Comparison of ENCODE assay signal across 8 cellular contexts in the genomic region with DNA sequence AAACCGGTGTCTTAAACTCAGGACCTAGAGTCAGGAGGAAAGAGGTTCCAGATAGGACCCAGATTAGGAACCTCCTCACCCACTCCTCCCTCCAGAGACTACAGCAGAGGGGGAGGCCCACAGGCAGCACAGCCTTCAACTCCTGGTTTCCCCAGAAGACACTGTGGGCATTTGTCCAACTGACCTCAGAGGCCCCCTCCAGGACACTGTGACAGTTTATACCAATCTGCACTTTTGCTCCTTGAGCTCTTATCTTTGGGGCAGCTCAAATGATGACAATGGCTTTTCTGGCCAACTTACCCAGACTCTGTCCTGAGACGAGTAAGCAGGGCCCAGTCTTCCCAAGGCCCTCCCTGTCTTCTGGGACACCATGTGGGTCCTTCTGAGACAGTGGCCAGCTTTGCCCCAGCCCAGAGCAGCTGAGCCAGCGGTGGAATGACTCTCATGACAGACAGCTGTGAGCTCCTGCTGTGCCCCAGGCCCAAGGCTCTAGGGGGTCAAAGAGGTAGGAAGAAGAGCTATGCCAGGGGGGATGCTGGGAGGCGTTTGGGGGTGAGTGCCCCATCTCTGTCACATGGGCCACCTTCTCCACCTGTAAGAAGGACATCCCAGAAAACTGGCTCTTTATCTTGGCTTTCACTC. TPM values are rescaled to one million over a fixed set of nuclear protein-coding genes. Genes with fewer than 3 reads are reported as not detected.
A peak's percentile ranks its signal among the peaks of the same experiment; 100 is the strongest.
DNase-seq lines count a peak whose midpoint lies in the region; ATAC-seq and TF ChIP-seq lines count a peak whose summit lies in the region.

No MANE protein-coding gene starts in this region.

- peak overlapping the region; percentile 73 for H3K4me2 ChIP-seq in Karpas-422 (ENCODE audit: low read depth, low read length, poor library complexity, severe bottlenecking)

- ATAC-seq in GM19351 (IDR thresholded peaks at IDR 0.05; ENCODE audit: unreplicated experiment) (no peak), HG03039 (IDR thresholded peaks at IDR 0.05; ENCODE audit: unreplicated experiment) (no peak)

- H3K9me2 ChIP-seq in Karpas-422 (replicated peaks; ENCODE audit: insufficient read depth, low read length) = no peaks in the 10 kb centered on the region

- H3K79me2 ChIP-seq in Karpas-422 (ENCODE audit: low read length) = no peaks in the 10 kb centered on the region

- no peaks in the 10 kb centered on the region for H3K36me3 Mint-ChIP-seq in chondrocyte (ENCODE audit: low read depth)
- H3K36me3 Mint-ChIP-seq in neural crest cell (ENCODE audit: low read depth) = no peaks in the 10 kb centered on the region

- H3K27me3 Mint-ChIP-seq in chondrocyte (ENCODE audit: low read depth) (peaks cover 15% of the 10 kb centered on the region), neural crest cell (ENCODE audit: low read depth) (peaks cover 79% of the 10 kb centered on the region)

- no peaks in the 10 kb centered on the region for H3K27me3 ChIP-seq in Karpas-422 (ENCODE audit: low read length)

- H3K9me3 Mint-ChIP-seq in chondrocyte (ENCODE audit: low read depth) (no peaks in the 10 kb centered on the region), neural crest cell (no peaks in the 10 kb centered on the region)

- peak overlapping the region; percentile 60 for H3K4me3 Mint-ChIP-seq in chondrocyte (ENCODE audit: unreplicated experiment)
- H3K4me3 Mint-ChIP-seq in neural crest cell = peak overlapping the region; percentile 78

- H3K9me3 ChIP-seq in ES-I3 (ENCODE audit: control insufficient read depth, insufficient read depth, low read length) (no peaks in the 10 kb centered on the region), Karpas-422 (ENCODE audit: low read length) (no peaks in the 10 kb centered on the region)

- no peak for DNase-seq in Karpas-422
- no peak for DNase-seq in chondrocyte (ENCODE audit: low spot score)
- no peak for DNase-seq in neural crest cell (ENCODE audit: low read depth, low spot score)
- no peak for DNase-seq in stimulated activated CD4-positive, alpha-beta T cell treated with anti-CD3 and anti-CD28 coated beads, Interleukin-2, amount 100 ng/mL, for 48 hours
- DNase-seq in activated CD8-positive, alpha-beta memory T cell treated with anti-CD3 and anti-CD28 coated beads, Interleukin-2, amount 50 U/mL, for 48 hours = no peak

- H3K9ac ChIP-seq in ES-I3 (ENCODE audit: low read depth, low read length) (peak overlapping the region; percentile 6; the same call in 1 of the 2 replicates), Karpas-422 (ENCODE audit: low read length) (peak overlapping the region; percentile 72)

- no peaks in the 10 kb centered on the region for H4K20me1 ChIP-seq in Karpas-422 (ENCODE audit: insufficient read depth, low read depth, low read length)

- no peaks in the 10 kb centered on the region for H3K36me3 ChIP-seq in ES-I3 (ENCODE audit: insufficient read depth, low read length)
- H3K36me3 ChIP-seq in Karpas-422 (ENCODE audit: insufficient read depth, low read length) = no peaks in the 10 kb centered on the region

- H2AFZ ChIP-seq in Karpas-422 (ENCODE audit: low read length) = peak overlapping the region; percentile 96

- peak overlapping the region; percentile 89 for H3K27ac Mint-ChIP-seq in chondrocyte (ENCODE audit: unreplicated experiment)
- H3K27ac Mint-ChIP-seq in neural crest cell (ENCODE audit: unreplicated experiment) = peak overlapping the region; percentile 95

- H3K4me1 ChIP-seq in ES-I3 (ENCODE audit: insufficient read depth, low read length) (no peaks in the 10 kb centered on the region), Karpas-422 (ENCODE audit: low read length) (peaks cover 16% of the 10 kb centered on the region)

- peaks cover 11% of the 10 kb centered on the region for H3K4me1 Mint-ChIP-seq in chondrocyte (ENCODE audit: low read depth)
- H3K4me1 Mint-ChIP-seq in neural crest cell = peaks cover 14% of the 10 kb centered on the region

- H3K4me3 ChIP-seq in Karpas-422 (ENCODE audit: low read length) = peak overlapping the region; percentile 63

- peak overlapping the region; percentile 51; the same call in 1 of the 2 replicates for H3K27ac ChIP-seq in Karpas-422 (ENCODE audit: low read length)

- TF ChIP-seq CTCF in chondrocyte (IDR thresholded peaks at IDR 0.05) = no peak
- no peak for TF ChIP-seq CTCF in neural crest cell (conservative IDR thresholded peaks at IDR 0.05)

RNA-seq across cellular contexts. Expression of a gene that starts 14.3 kb away (rescaled TPM):
- not detected in 2 replicates for total RNA-seq in Karpas-422 (2014; rRNA removed; shearing (Covaris generic); ENCODE audit: low replicate concordance)
- total RNA-seq in chondrocyte = not detected in 3 replicates
- total RNA-seq in neural crest cell = not detected in 2 replicates

RNA-seq across cellular contexts. Expression of a gene that starts 30.7 kb away (rescaled TPM):
- total RNA-seq in Karpas-422 (2014; rRNA removed; shearing (Covaris generic); ENCODE audit: low replicate concordance) = not detected in 2 replicates
- total RNA-seq in chondrocyte (not detected in 3 replicates), neural crest cell (not detected in 2 replicates)

RNA-seq across cellular contexts. Expression of a gene that starts 43.3 kb away (rescaled TPM):
- 2.0 TPM in 1 of 2 replicates, not detected in the other for total RNA-seq in Karpas-422 (2014; rRNA removed; shearing (Covaris generic); ENCODE audit: low replicate concordance)
- total RNA-seq in chondrocyte (4.2 to 8.1 TPM (median 5.7 TPM) in 3 replicates), neural crest cell (not detected in 2 replicates)
